ENCODE assay signal across 8 cellular contexts in the genomic region with DNA sequence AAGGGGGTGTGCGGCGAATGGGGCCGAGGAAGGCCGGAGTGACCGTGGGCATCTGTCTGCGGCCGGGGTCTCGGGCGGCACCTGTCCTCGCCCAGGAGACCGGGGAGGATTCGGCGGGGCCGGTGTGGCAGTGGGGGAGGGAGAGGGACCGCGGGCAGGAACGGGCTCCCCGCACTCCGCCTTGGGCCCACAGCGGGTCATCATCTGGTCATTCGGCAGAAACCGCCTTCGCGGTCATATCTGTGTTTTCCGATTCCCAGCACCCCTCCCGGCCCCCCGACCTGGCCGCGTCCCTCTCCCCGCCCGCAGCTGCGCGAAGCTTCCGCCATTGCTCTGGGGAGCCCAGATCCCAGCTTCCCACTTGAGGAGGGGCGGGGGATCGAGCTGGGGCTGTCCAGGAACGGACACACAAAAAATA. TPM values are rescaled to one million over a fixed set of nuclear protein-coding genes. Genes with fewer than 3 reads are reported as not detected.
DNase-seq lines count a peak whose midpoint lies in the region; ATAC-seq and TF ChIP-seq lines count a peak whose summit lies in the region.

No MANE protein-coding gene starts in this region.

- no peaks in the 10 kb centered on the region for H3K27me3 ChIP-seq in CD8-positive, alpha-beta T cell (ENCODE audit: insufficient read depth, low read length)
- H3K27me3 ChIP-seq in neural progenitor cell, result no peaks in the 10 kb centered on the region

- peaks cover 32% of the 10 kb centered on the region for H4K20me1 ChIP-seq in neural progenitor cell (ENCODE audit: low read depth)

- H3K4me3 Mint-ChIP-seq in CD8-positive, alpha-beta T cell, result peak overlapping the region; percentile 89
- H3K4me3 Mint-ChIP-seq in activated T-helper 1 cell treated with anti-CD3 and anti-CD28 coated beads, Interleukin-12 subunit alpha, Interleukin-12 subunit beta, Interleukin-2, Interleukin-4 antibody, amounts not matched to agents 30 ng/mL and 10 ng/mL and 1 ng/mL, durations not matched to agents 14 hours and 24 hours and 36 hours, result peak overlapping the region; percentile 89
- peak overlapping the region; percentile 96 for H3K4me3 Mint-ChIP-seq in neural progenitor cell

- CTCF ChIA-PET in CD8-positive, alpha-beta T cell (lab: Charles Lee), result interaction anchor here (4.8 kb wide), 1 partner anchor 133 kb away, joined by 110 read pairs; no protein-coding TSS in a partner anchor

- H3K36me3 ChIP-seq in CD8-positive, alpha-beta T cell (ENCODE audit: insufficient read depth, low read length), result peaks cover 2% of the 10 kb centered on the region
- no peaks in the 10 kb centered on the region for H3K36me3 ChIP-seq in neural progenitor cell

- H3K4me3 ChIP-seq in CD8-positive, alpha-beta T cell (ENCODE audit: low read depth, low read length), result peak overlapping the region; percentile 98
- peak overlapping the region; percentile 94 for H3K4me3 ChIP-seq in neural progenitor cell

- H3K9me3 Mint-ChIP-seq in CD8-positive, alpha-beta T cell, result no peaks in the 10 kb centered on the region
- H3K9me3 Mint-ChIP-seq in activated T-helper 1 cell treated with anti-CD3 and anti-CD28 coated beads, Interleukin-12 subunit alpha, Interleukin-12 subunit beta, Interleukin-2, Interleukin-4 antibody, amounts not matched to agents 30 ng/mL and 10 ng/mL and 1 ng/mL, durations not matched to agents 14 hours and 24 hours and 36 hours, result no peaks in the 10 kb centered on the region
- no peaks in the 10 kb centered on the region for H3K9me3 Mint-ChIP-seq in neural progenitor cell

- H3K79me2 ChIP-seq in neural progenitor cell (ENCODE audit: low read depth), result peaks cover 29% of the 10 kb centered on the region

- H3K27ac Mint-ChIP-seq in CD8-positive, alpha-beta T cell, result peak overlapping the region; percentile 81
- H3K27ac Mint-ChIP-seq in activated T-helper 1 cell treated with anti-CD3 and anti-CD28 coated beads, Interleukin-12 subunit alpha, Interleukin-12 subunit beta, Interleukin-2, Interleukin-4 antibody, amounts not matched to agents 30 ng/mL and 10 ng/mL and 1 ng/mL, durations not matched to agents 14 hours and 24 hours and 36 hours, result peak overlapping the region; percentile 89
- H3K27ac Mint-ChIP-seq in neural progenitor cell, result peak overlapping the region; percentile 98

- no peak for TF ChIP-seq CTCF in CD8-positive, alpha-beta T cell (IDR thresholded peaks at IDR 0.05)
- no peak for TF ChIP-seq CTCF in neural progenitor cell (IDR thresholded peaks at IDR 0.05)

- H2AFZ ChIP-seq in neural progenitor cell (replicated peaks), result peak overlapping the region; percentile 75

- H3K4me1 Mint-ChIP-seq in CD8-positive, alpha-beta T cell (ENCODE audit: low read depth), result peaks cover 44% of the 10 kb centered on the region
- peaks cover 59% of the 10 kb centered on the region for H3K4me1 Mint-ChIP-seq in activated T-helper 1 cell treated with anti-CD3 and anti-CD28 coated beads, Interleukin-12 subunit alpha, Interleukin-12 subunit beta, Interleukin-2, Interleukin-4 antibody, amounts not matched to agents 30 ng/mL and 10 ng/mL and 1 ng/mL, durations not matched to agents 14 hours and 24 hours and 36 hours (ENCODE audit: low read depth)
- H3K4me1 Mint-ChIP-seq in neural progenitor cell, result peaks cover 44% of the 10 kb centered on the region

- peaks cover 10% of the 10 kb centered on the region for H3F3A ChIP-seq in neural progenitor cell (ENCODE audit: low read depth)

- H3K9ac ChIP-seq in neural progenitor cell, result no peak overlapping the region

- DNase-seq in CD8-positive, alpha-beta T cell, result peak in 1 of 7 experiments; percentile 56
- DNase-seq in HuH-7.5 (ENCODE audit: low spot score) (peak; percentile 62), head of caudate nucleus (peak in 40 of 42 donors; percentile 41 to 85 (median 70)), neural progenitor cell (ENCODE audit: low spot score) (peak; percentile 75), SW 1271 (lab: John Stamatoyannopoulos, UW) (no peak)
- DNase-seq in activated T-helper 1 cell treated with anti-CD3 and anti-CD28 coated beads, Interleukin-12 subunit alpha, Interleukin-12 subunit beta, Interleukin-2, Interleukin-4 antibody, amounts not matched to agents 30 ng/mL and 10 ng/mL and 1 ng/mL, durations not matched to agents 14 hours and 24 hours and 36 hours (ENCODE audit: low spot score), result no peak

- peaks cover 41% of the 10 kb centered on the region for H3K4me1 ChIP-seq in CD8-positive, alpha-beta T cell (ENCODE audit: insufficient read depth, low read length)
- H3K4me1 ChIP-seq in neural progenitor cell, result peaks cover 24% of the 10 kb centered on the region

- intact Hi-C loops in CD8-positive, alpha-beta T cell (cut with DNase I, micrococcal nuclease), result loop anchor here (1.0 to 10.0 kb wide), 11 partner anchors 114 to 659 kb away; a partner anchor contains a TSS
- intact Hi-C loops in activated T-helper 1 cell treated with anti-CD3 and anti-CD28 coated beads, Interleukin-12 subunit alpha, Interleukin-12 subunit beta, Interleukin-2, Interleukin-4 antibody, amounts not matched to agents 30 ng/mL and 10 ng/mL and 1 ng/mL, durations not matched to agents 14 hours and 24 hours and 36 hours (cut with micrococcal nuclease), result loop anchor here (2.0 kb wide), 1 partner anchor 218 kb away; no protein-coding TSS in a partner anchor
- intact Hi-C loops in head of caudate nucleus (cut with DNase I), result loop anchor here (10.0 kb wide), 2 partner anchors 52 to 132 kb away; no protein-coding TSS in a partner anchor

- POLR2A ChIA-PET in CD8-positive, alpha-beta T cell (lab: Charles Lee), result interaction anchor here (1.4 kb wide), 1 partner anchor 167 kb away, joined by 3 read pairs; a partner anchor contains a TSS

- H3K27me3 Mint-ChIP-seq in CD8-positive, alpha-beta T cell (ENCODE audit: low read depth), result no peaks in the 10 kb centered on the region
- peaks cover 2% of the 10 kb centered on the region for H3K27me3 Mint-ChIP-seq in activated T-helper 1 cell treated with anti-CD3 and anti-CD28 coated beads, Interleukin-12 subunit alpha, Interleukin-12 subunit beta, Interleukin-2, Interleukin-4 antibody, amounts not matched to agents 30 ng/mL and 10 ng/mL and 1 ng/mL, durations not matched to agents 14 hours and 24 hours and 36 hours (ENCODE audit: insufficient read depth)
- peaks cover 5% of the 10 kb centered on the region for H3K27me3 Mint-ChIP-seq in neural progenitor cell (ENCODE audit: insufficient read depth, low read depth)

- no peak for ATAC-seq in CD8-positive, alpha-beta T cell
- ATAC-seq in HG02678 (IDR thresholded peaks at IDR 0.05; ENCODE audit: unreplicated experiment) (no peak), HG03045 (IDR thresholded peaks at IDR 0.05; ENCODE audit: unreplicated experiment) (no peak)

- no peaks in the 10 kb centered on the region for H3K9me3 ChIP-seq in CD8-positive, alpha-beta T cell (ENCODE audit: low read length)
- no peaks in the 10 kb centered on the region for H3K9me3 ChIP-seq in neural progenitor cell (ENCODE audit: low read depth)

- peaks cover 22% of the 10 kb centered on the region for H3K36me3 Mint-ChIP-seq in CD8-positive, alpha-beta T cell
- peaks cover 19% of the 10 kb centered on the region for H3K36me3 Mint-ChIP-seq in activated T-helper 1 cell treated with anti-CD3 and anti-CD28 coated beads, Interleukin-12 subunit alpha, Interleukin-12 subunit beta, Interleukin-2, Interleukin-4 antibody, amounts not matched to agents 30 ng/mL and 10 ng/mL and 1 ng/mL, durations not matched to agents 14 hours and 24 hours and 36 hours (ENCODE audit: low read depth)
- H3K36me3 Mint-ChIP-seq in neural progenitor cell, result peaks cover 2% of the 10 kb centered on the region

- peak overlapping the region; percentile 92 for H3K4me2 ChIP-seq in neural progenitor cell

- peak overlapping the region; percentile 65 for H3K27ac ChIP-seq in CD8-positive, alpha-beta T cell (ENCODE audit: low read depth, low read length)
- H3K27ac ChIP-seq in neural progenitor cell, result no peak overlapping the region

RNA-seq across cellular contexts. Expression of a gene that starts 0.8 kb away (rescaled TPM):
- total RNA-seq in CD8-positive, alpha-beta T cell, result 10 to 100 TPM; 36.0 to 39.5 TPM
- 171 and 178 TPM in 2 replicates for total RNA-seq in activated T-helper 1 cell treated with anti-CD3 and anti-CD28 coated beads, Interleukin-12 subunit alpha, Interleukin-12 subunit beta, Interleukin-2, Interleukin-4 antibody, amounts not matched to agents 30 ng/mL and 10 ng/mL and 1 ng/mL, durations not matched to agents 14 hours and 24 hours and 36 hours
- total RNA-seq in neural progenitor cell (ENCODE audit: low replicate concordance), result 14.0 and 29.7 TPM in 2 replicates

RNA-seq across cellular contexts. Expression of a gene that starts 29.0 kb away (rescaled TPM):
- total RNA-seq in CD8-positive, alpha-beta T cell, result 1 to 10 TPM; 3.1 to 3.7 TPM
- total RNA-seq in activated T-helper 1 cell treated with anti-CD3 and anti-CD28 coated beads, Interleukin-12 subunit alpha, Interleukin-12 subunit beta, Interleukin-2, Interleukin-4 antibody, amounts not matched to agents 30 ng/mL and 10 ng/mL and 1 ng/mL, durations not matched to agents 14 hours and 24 hours and 36 hours, result 1.2 and 1.3 TPM in 2 replicates
- 0.99 and 2.5 TPM in 2 replicates for total RNA-seq in neural progenitor cell (ENCODE audit: low replicate concordance)

Comparison
In these comparisons a context has a peak if more than half of its experiments do, and no peak if none do; other contexts are left out.
1. DNase-seq: peak in HuH-7.5 (single experiment), head of caudate nucleus (40 of 42) and neural progenitor cell (single experiment); none in activated T-helper 1 cell treated with anti-CD3 and anti-CD28 coated beads, Interleukin-12 subunit alpha, Interleukin-12 subunit beta, Interleukin-2, Interleukin-4 antibody, amounts not matched to agents 30 ng/mL and 10 ng/mL and 1 ng/mL, durations not matched to agents 14 hours and 24 hours and 36 hours (single experiment) and SW 1271 (0 of 2).
2. Peak in every context shown above with its lines, with median percentiles within 50 percentile points of each other: H3K27ac Mint-ChIP-seq and H3K4me3 Mint-ChIP-seq.